In genomic region chr16:5088086-5088790, GRCh38 we compare ENCODE assay signal across 2 cellular contexts. TPM values are rescaled to one million over a fixed set of nuclear protein-coding genes. Genes with fewer than 3 reads are reported as not detected.
"Had no signal": no experiment of that assay in that cellular context is flagged by ENCODE, and none has a peak within 500 bp of the region (broad histone marks: within the 10 kb centered on the region; RNA-seq: fewer than 3 reads in every experiment).

No MANE protein-coding gene starts in this region.

RNA-seq across cellular contexts. Expression of gene C16orf89, which starts 22.5 kb away (rescaled TPM):
- total RNA-seq: G401, GM12878 had no signal
- polyA plus RNA-seq: GM12878 had no signal
